18 cellular contexts compared by ENCODE assay signal in genomic region chrX:69015156-69015555, GRCh38.
DNase-seq lines count a peak whose midpoint lies in the region; ATAC-seq and TF ChIP-seq lines count a peak whose summit lies in the region.
"Had no signal": no experiment of that assay in that cellular context is flagged by ENCODE, and none has a peak within 500 bp of the region (broad histone marks: within the 10 kb centered on the region; RNA-seq: fewer than 3 reads in every experiment).

No MANE protein-coding gene starts in this region.

- H3K9me3 ChIP-seq in right atrium auricular region (no peaks in the 10 kb centered on the region), MM.1S (replicated peaks; ENCODE audit: insufficient read depth, low read length) (no peaks in the 10 kb centered on the region)

- no peaks in the 10 kb centered on the region for H3K9me2 ChIP-seq in MM.1S (replicated peaks; ENCODE audit: insufficient read depth, low read length)

- H3K4me3 ChIP-seq in right atrium auricular region (no peak overlapping the region), MM.1S (ENCODE audit: low read length) (no peak overlapping the region)
- H3K4me3 ChIP-seq: BLaER1 had no signal

- no peak for ATAC-seq in Right ventricle myocardium superior (ENCODE audit: poor library complexity)
- peak; percentile 51 for ATAC-seq in esophagus mucosa
- no peak for ATAC-seq in omental fat pad (ENCODE audit: low FRiP score)
- no peak for ATAC-seq in GM21381 (IDR thresholded peaks at IDR 0.05; ENCODE audit: unreplicated experiment)
- ATAC-seq: Panc1 had no signal

- no peak overlapping the region for H2AFZ ChIP-seq in MM.1S (ENCODE audit: low read length)

- no peaks in the 10 kb centered on the region for H3F3A ChIP-seq in MM.1S (ENCODE audit: insufficient read depth, low read length)

- H3K27me3 ChIP-seq in right atrium auricular region: no peaks in the 10 kb centered on the region
- H3K27me3 ChIP-seq in MM.1S (replicated peaks; ENCODE audit: insufficient read depth, low read length): no peaks in the 10 kb centered on the region

- H3K9ac ChIP-seq in MM.1S (ENCODE audit: low read length): no peak overlapping the region
- H3K9ac ChIP-seq: BLaER1, KMS-11 had no signal

- H3K79me2 ChIP-seq in MM.1S (ENCODE audit: low read length): no peaks in the 10 kb centered on the region

- H3K27ac ChIP-seq in right atrium auricular region (no peak overlapping the region), MM.1S (ENCODE audit: low read length) (no peak overlapping the region)
- H3K27ac ChIP-seq: BLaER1, KMS-11 had no signal

- H3K4me1 ChIP-seq in right atrium auricular region (peaks cover 0 to 36% of the 10 kb centered on the region in 2 donors), MM.1S (ENCODE audit: low read length) (no peaks in the 10 kb centered on the region)

- intact Hi-C loops in Right ventricle myocardium superior (cut with DNase I): no loop called here

- DNase-seq in right atrium auricular region (ENCODE audit: low spot score): peak; percentile 52
- DNase-seq in Right ventricle myocardium superior: no peak
- peak; percentile 21 for DNase-seq in omental fat pad (ENCODE audit: low spot score)
- no peak for DNase-seq in MM.1S
- no peak for DNase-seq in activated CD4-positive, alpha-beta T cell treated with anti-CD3 and anti-CD28 coated beads for 1 hour
- no peak for DNase-seq in NK-92 (lab: John Stamatoyannopoulos, UW; ENCODE audit: unreplicated experiment)
- DNase-seq: CD8-positive, alpha-beta memory T cell; DMS79 treated with DMSO at 0.1 percent for 48 hours; GOT3; NCI-H1048; NCI-H146; NCI-H2081; SHP77 had no signal

- TF ChIP-seq CTCF in right atrium auricular region (IDR thresholded peaks at IDR 0.05) (no peak), omental fat pad (IDR thresholded peaks at IDR 0.05) (no peak), MM.1S (IDR thresholded peaks at IDR 0.05; ENCODE audit: low read length) (no peak)

- no peaks in the 10 kb centered on the region for H4K20me1 ChIP-seq in MM.1S (ENCODE audit: insufficient read depth, low read length)
- H4K20me1 ChIP-seq: BLaER1 had no signal

- no peak overlapping the region for H3K4me2 ChIP-seq in MM.1S (ENCODE audit: low read depth, low read length)
- H3K4me2 ChIP-seq: BLaER1, KMS-11 had no signal

- no peaks in the 10 kb centered on the region for H3K36me3 ChIP-seq in right atrium auricular region
- no peaks in the 10 kb centered on the region for H3K36me3 ChIP-seq in MM.1S (replicated peaks; ENCODE audit: insufficient read depth, low read length)
- H3K36me3 ChIP-seq: BLaER1 had no signal

Comparison
In these comparisons a context has a peak if more than half of its experiments do, and no peak if none do; other contexts are left out.
1. DNase-seq: peak in right atrium auricular region (single experiment) and omental fat pad (single experiment); none in Right ventricle myocardium superior (single experiment), MM.1S (single experiment), activated CD4-positive, alpha-beta T cell treated with anti-CD3 and anti-CD28 coated beads for 1 hour (single experiment) and NK-92 (single experiment).